In genomic region chr3:24704496-24704895, GRCh38 we compare ENCODE assay signal across 17 cellular contexts.
DNase-seq lines count a peak whose midpoint lies in the region; ATAC-seq and TF ChIP-seq lines count a peak whose summit lies in the region.
"Had no signal": no experiment of that assay in that cellular context is flagged by ENCODE, and none has a peak within 500 bp of the region (broad histone marks: within the 10 kb centered on the region; RNA-seq: fewer than 3 reads in every experiment).

No MANE protein-coding gene starts in this region.

- TF ChIP-seq CTCF in right atrium auricular region (IDR thresholded peaks at IDR 0.05), result no peak
- no peak for TF ChIP-seq CTCF in fibroblast of pulmonary artery (IDR thresholded peaks at IDR 0.05; ENCODE audit: low read length, missing control alignments)

- no peaks in the 10 kb centered on the region for H3K4me1 ChIP-seq in right atrium auricular region
- H3K4me1 ChIP-seq in adipocyte (ENCODE audit: control insufficient read depth, insufficient read depth, low read length), result peaks cover 5% of the 10 kb centered on the region
- H3K4me1 ChIP-seq: pancreas had no signal

- H3K27me3 ChIP-seq in right atrium auricular region (no peaks in the 10 kb centered on the region), adipocyte (replicated peaks; ENCODE audit: control insufficient read depth, insufficient read depth, low read length) (peaks cover 2% of the 10 kb centered on the region)
- H3K27me3 ChIP-seq: pancreas had no signal

- no peaks in the 10 kb centered on the region for H3K36me3 ChIP-seq in right atrium auricular region
- no peaks in the 10 kb centered on the region for H3K36me3 ChIP-seq in adipocyte (ENCODE audit: control insufficient read depth, insufficient read depth, low read length, severe bottlenecking)
- H3K36me3 ChIP-seq: pancreas had no signal

- H3K9ac ChIP-seq in adipocyte (ENCODE audit: low read length), result no peak overlapping the region

- no peak overlapping the region for H3K4me3 ChIP-seq in right atrium auricular region
- H3K4me3 ChIP-seq in adipocyte (ENCODE audit: low read length), result no peak overlapping the region
- no peak overlapping the region for H3K4me3 ChIP-seq in fibroblast of pulmonary artery (replicated peaks; ENCODE audit: low read depth, low read length)
- H3K4me3 ChIP-seq: pancreas had no signal

- H3K27ac ChIP-seq in right atrium auricular region, result no peak overlapping the region
- H3K27ac ChIP-seq: pancreas had no signal

- H3K9me3 ChIP-seq in right atrium auricular region, result no peaks in the 10 kb centered on the region
- H3K9me3 ChIP-seq in adipocyte (ENCODE audit: control insufficient read depth, low read length), result no peaks in the 10 kb centered on the region
- H3K9me3 ChIP-seq: pancreas had no signal

- intact Hi-C loops in left cardiac atrium (cut with DNase I), result no loop called here

- peak; percentile 41 to 64 for ATAC-seq in left cardiac atrium
- ATAC-seq in GM21786 (IDR thresholded peaks at IDR 0.05; ENCODE audit: unreplicated experiment), result no peak
- ATAC-seq: activated CD4-positive, alpha-beta T cell treated with anti-CD3 and anti-CD28 coated beads for 36 hours; effector memory CD8-positive, alpha-beta T cell; pancreas had no signal

- DNase-seq in left cardiac atrium (no peak), right atrium auricular region (ENCODE audit: low spot score) (no peak), adipocyte (ENCODE audit: low read depth) (peak; percentile 59), fibroblast of pulmonary artery (ENCODE audit: low read depth) (peak; percentile 35), SIG-M5 (lab: John Stamatoyannopoulos, UW) (no peak), AML-193 (lab: John Stamatoyannopoulos, UW) (no peak)
- no peak for DNase-seq in activated CD4-positive, alpha-beta T cell treated with anti-CD3 and anti-CD28 coated beads, Interleukin-2, amount 50 U/mL, for 1 hour
- DNase-seq: ACHN; activated CD4-positive, alpha-beta T cell treated with anti-CD3 and anti-CD28 coated beads for 36 hours; aorta; effector memory CD8-positive, alpha-beta T cell; hypothalamus; KG1; mesenchymal stem cell; pancreas; stimulated activated CD8-positive, alpha-beta memory T cell treated with anti-CD3 and anti-CD28 coated beads, Interleukin-4, amount 100 ng/mL, for 48 hours had no signal

Comparison
In these comparisons a context has a peak if more than half of its experiments do, and no peak if none do; other contexts are left out.
1. DNase-seq: peak in adipocyte (single experiment) and fibroblast of pulmonary artery (single experiment); none in left cardiac atrium (single experiment), right atrium auricular region (single experiment), activated CD4-positive, alpha-beta T cell treated with anti-CD3 and anti-CD28 coated beads, Interleukin-2, amount 50 U/mL, for 1 hour (single experiment), SIG-M5 (single experiment) and AML-193 (0 of 2).